Comparison of ENCODE assay signal across 1 cellular context in the genomic region with DNA sequence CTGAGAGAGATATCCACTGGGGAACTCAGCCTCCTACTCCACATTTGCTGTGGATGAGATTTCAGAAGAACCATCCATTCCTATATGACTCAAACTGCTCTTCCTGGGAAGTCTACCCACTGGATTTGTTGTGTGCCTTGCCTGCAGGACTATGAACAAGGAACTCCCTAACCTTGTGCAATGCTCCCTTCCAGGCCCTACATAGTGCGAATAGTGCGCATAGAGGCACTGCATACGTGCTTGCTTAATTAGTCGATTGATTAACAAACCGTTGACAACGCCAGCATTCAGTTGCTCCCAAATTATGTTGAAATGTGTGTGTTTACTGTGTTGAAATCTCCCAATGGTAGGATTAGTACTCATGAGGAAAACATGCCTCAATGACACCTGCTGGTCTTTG.
TF ChIP-seq lines count a peak whose summit lies in the region.

No MANE protein-coding gene starts in this region.

TF ChIP-seq in H1, 55 proteins besides CTCF, POLR2A, EP300 and RAD21:
- TF ChIP-seq CEBPB (IDR thresholded peaks at IDR 0.05; ENCODE audit: low read depth, low read length), result no peak
- TF ChIP-seq CBX8 (IDR thresholded peaks at IDR 0.05; ENCODE audit: borderline replicate concordance, low read depth, low read length), result no peak
- no peak for TF ChIP-seq CHD2 (IDR thresholded peaks at IDR 0.05; ENCODE audit: low read length)
- no peak for TF ChIP-seq GABPA (IDR thresholded peaks at IDR 0.05; ENCODE audit: borderline replicate concordance, insufficient read depth, low read length)
- TF ChIP-seq CTBP2 (IDR thresholded peaks at IDR 0.05; ENCODE audit: borderline replicate concordance, insufficient read depth, insufficient read length, low read length), result no peak
- TF ChIP-seq ZNF274 (IDR thresholded peaks at IDR 0.05; ENCODE audit: borderline replicate concordance, extremely low read depth, low read length), result no peak
- TF ChIP-seq SP4 (IDR thresholded peaks at IDR 0.05; ENCODE audit: low read length), result no peak
- no peak for TF ChIP-seq HDAC2 (IDR thresholded peaks at IDR 0.05; ENCODE audit: borderline replicate concordance in 1 of 2, low read depth in 2 of 2, low read length in 2 of 2)
- no peak for TF ChIP-seq BRCA1 (IDR thresholded peaks at IDR 0.05; ENCODE audit: low read depth, low read length)
- TF ChIP-seq PHF8 (conservative IDR thresholded peaks at IDR 0.05; ENCODE audit: low read depth, low read length), result no peak
- TF ChIP-seq RBBP5 (IDR thresholded peaks at IDR 0.05; ENCODE audit: borderline replicate concordance, low read depth, low read length), result no peak
- no peak for TF ChIP-seq RXRA (IDR thresholded peaks at IDR 0.05; ENCODE audit: insufficient read depth, low read depth, low read length)
- TF ChIP-seq ASH2L (IDR thresholded peaks at IDR 0.05; ENCODE audit: low read length), result no peak
- TF ChIP-seq JUND (IDR thresholded peaks at IDR 0.05; ENCODE audit: low read length), result no peak
- no peak for TF ChIP-seq SAP30 (IDR thresholded peaks at IDR 0.05; ENCODE audit: insufficient read depth, insufficient replicate concordance, low read length)
- no peak for TF ChIP-seq SP1 (IDR thresholded peaks at IDR 0.05; ENCODE audit: low read depth, low read length)
